Comparison of ENCODE assay signal across 12 cellular contexts in genomic region chr10:13115832-13116793, GRCh38. TPM values are rescaled to one million over a fixed set of nuclear protein-coding genes. Genes with fewer than 3 reads are reported as not detected.
A peak's percentile ranks its signal among the peaks of the same experiment; 100 is the strongest.
DNase-seq lines count a peak whose midpoint lies in the region; ATAC-seq and TF ChIP-seq lines count a peak whose summit lies in the region.
"Had no signal": no experiment of that assay in that cellular context is flagged by ENCODE, and none has a peak within 500 bp of the region (broad histone marks: within the 10 kb centered on the region; RNA-seq: fewer than 3 reads in every experiment).

No MANE protein-coding gene starts in this region.

- H3K9me3 Mint-ChIP-seq in activated CD4-positive, alpha-beta T cell treated with anti-CD3 and anti-CD28 coated beads, Interleukin-2, amount 10 ng/mL, durations not matched to agents 24 days and 14 days: no peaks in the 10 kb centered on the region
- no peaks in the 10 kb centered on the region for H3K9me3 Mint-ChIP-seq in stimulated activated naive CD8-positive, alpha-beta T cell treated with anti-CD3 and anti-CD28 coated beads, Interleukin-15, Interleukin-2, amounts not matched to agents 100 ng/mL and 50 ng/mL, for 24 hours

- H3K36me3 Mint-ChIP-seq in activated CD4-positive, alpha-beta T cell treated with anti-CD3 and anti-CD28 coated beads, Interleukin-2, amount 10 ng/mL, durations not matched to agents 24 days and 14 days (ENCODE audit: low read depth): peaks cover 67% of the 10 kb centered on the region
- peaks cover 61% of the 10 kb centered on the region for H3K36me3 Mint-ChIP-seq in stimulated activated naive CD8-positive, alpha-beta T cell treated with anti-CD3 and anti-CD28 coated beads, Interleukin-15, Interleukin-2, amounts not matched to agents 100 ng/mL and 50 ng/mL, for 24 hours (ENCODE audit: low read depth)

- peak overlapping the region in 2 of 4 donors; percentile 13 to 18 for H3K4me3 ChIP-seq in Peyer's patch
- no peak overlapping the region for H3K4me3 ChIP-seq in cardiac muscle cell
- H3K4me3 ChIP-seq: A549, SJSA1, thoracic aorta had no signal

- intact Hi-C loops in activated CD4-positive, alpha-beta T cell treated with anti-CD3 and anti-CD28 coated beads, Interleukin-2, amount 10 ng/mL, durations not matched to agents 24 days and 14 days (cut with micrococcal nuclease): no loop called here

- H3K27me3 Mint-ChIP-seq in activated CD4-positive, alpha-beta T cell treated with anti-CD3 and anti-CD28 coated beads, Interleukin-2, amount 10 ng/mL, durations not matched to agents 24 days and 14 days: no peaks in the 10 kb centered on the region
- H3K27me3 Mint-ChIP-seq in stimulated activated naive CD8-positive, alpha-beta T cell treated with anti-CD3 and anti-CD28 coated beads, Interleukin-15, Interleukin-2, amounts not matched to agents 100 ng/mL and 50 ng/mL, for 24 hours: no peaks in the 10 kb centered on the region

- H3K4me1 ChIP-seq in Peyer's patch (no peaks in the 10 kb centered on the region), cardiac muscle cell (ENCODE audit: low read depth) (peaks cover 24% of the 10 kb centered on the region)
- H3K4me1 ChIP-seq: A549, SJSA1 had no signal

- ATAC-seq in HG03442 (IDR thresholded peaks at IDR 0.05; ENCODE audit: unreplicated experiment): no peak
- ATAC-seq: A549 had no signal

- H3K27ac Mint-ChIP-seq in activated CD4-positive, alpha-beta T cell treated with anti-CD3 and anti-CD28 coated beads, Interleukin-2, amount 10 ng/mL, durations not matched to agents 24 days and 14 days: peak overlapping the region; percentile 64
- peak overlapping the region; percentile 48 for H3K27ac Mint-ChIP-seq in stimulated activated naive CD8-positive, alpha-beta T cell treated with anti-CD3 and anti-CD28 coated beads, Interleukin-15, Interleukin-2, amounts not matched to agents 100 ng/mL and 50 ng/mL, for 24 hours

- H3K36me3 ChIP-seq in Peyer's patch (peaks cover 0 to 69% (median 0%) of the 10 kb centered on the region in 3 donors), cardiac muscle cell (no peaks in the 10 kb centered on the region)

- TF ChIP-seq CTCF in Peyer's patch (IDR thresholded peaks at IDR 0.05) (no peak), cardiac muscle cell (IDR thresholded peaks at IDR 0.05; ENCODE audit: low read depth, low read length) (no peak)

- H3K9me3 ChIP-seq in Peyer's patch: no peaks in the 10 kb centered on the region
- H3K9me3 ChIP-seq in cardiac muscle cell (ENCODE audit: low read depth): no peaks in the 10 kb centered on the region
- H3K9me3 ChIP-seq: A549, SJSA1, thoracic aorta had no signal

- no peaks in the 10 kb centered on the region for H3K27me3 ChIP-seq in Peyer's patch
- H3K27me3 ChIP-seq in cardiac muscle cell: no peaks in the 10 kb centered on the region
- H3K27me3 ChIP-seq: SJSA1 had no signal

- H3K27ac ChIP-seq in Peyer's patch: peak overlapping the region; percentile 21 to 93 (median 80)
- H3K27ac ChIP-seq in cardiac muscle cell: peak overlapping the region; percentile 73
- H3K27ac ChIP-seq: A549, SJSA1, thoracic aorta had no signal

- peak in 1 of 2 donors; percentile 6 for TF ChIP-seq POLR2A in Peyer's patch (IDR thresholded peaks at IDR 0.05)

- DNase-seq in activated CD4-positive, alpha-beta T cell treated with anti-CD3 and anti-CD28 coated beads, Interleukin-2, amount 10 ng/mL, durations not matched to agents 24 days and 14 days: peak; percentile 73
- no peak for DNase-seq in activated CD4-positive, alpha-beta T cell treated with anti-CD3 and anti-CD28 coated beads for 48 hours
- peak in 2 of 3 donors; percentile 57 to 59 for DNase-seq in Peyer's patch
- no peak for DNase-seq in cardiac muscle cell (ENCODE audit: low read depth in 1 of 2, low spot score in 1 of 2)
- no peak for DNase-seq in GOT3 (lab: John Stamatoyannopoulos, UW)
- no peak for DNase-seq in NCI-H1417 (lab: John Stamatoyannopoulos, UW)
- DNase-seq: NCI-H1930 had no signal

- H3K4me1 Mint-ChIP-seq in activated CD4-positive, alpha-beta T cell treated with anti-CD3 and anti-CD28 coated beads, Interleukin-2, amount 10 ng/mL, durations not matched to agents 24 days and 14 days: peaks cover 15% of the 10 kb centered on the region
- H3K4me1 Mint-ChIP-seq in stimulated activated naive CD8-positive, alpha-beta T cell treated with anti-CD3 and anti-CD28 coated beads, Interleukin-15, Interleukin-2, amounts not matched to agents 100 ng/mL and 50 ng/mL, for 24 hours (ENCODE audit: low read depth): peaks cover 28% of the 10 kb centered on the region

- peak overlapping the region; percentile 47 for H3K4me3 Mint-ChIP-seq in activated CD4-positive, alpha-beta T cell treated with anti-CD3 and anti-CD28 coated beads, Interleukin-2, amount 10 ng/mL, durations not matched to agents 24 days and 14 days
- H3K4me3 Mint-ChIP-seq in stimulated activated naive CD8-positive, alpha-beta T cell treated with anti-CD3 and anti-CD28 coated beads, Interleukin-15, Interleukin-2, amounts not matched to agents 100 ng/mL and 50 ng/mL, for 24 hours: peak overlapping the region; percentile 57

RNA-seq across cellular contexts. Expression of gene OPTN, which starts 16.1 kb away (rescaled TPM):
- total RNA-seq in activated CD4-positive, alpha-beta T cell treated with anti-CD3 and anti-CD28 coated beads, Interleukin-2, amount 10 ng/mL, durations not matched to agents 24 days and 14 days: 39.5 and 43.6 TPM in 2 replicates
- 100 to 1,000 TPM in 2 of 4 donors, 10 to 100 TPM in 2; 68.0 to 111 (median 90.7) TPM for total RNA-seq in Peyer's patch
- total RNA-seq in cardiac muscle cell: 9.8 and 12.4 TPM in 2 replicates
- polyA plus RNA-seq in cardiac muscle cell: 16.8 and 21.3 TPM in 2 replicates

RNA-seq across cellular contexts. Expression of gene MCM10, which starts 45.2 kb away (rescaled TPM):
- 107 and 112 TPM in 2 replicates for total RNA-seq in activated CD4-positive, alpha-beta T cell treated with anti-CD3 and anti-CD28 coated beads, Interleukin-2, amount 10 ng/mL, durations not matched to agents 24 days and 14 days
- total RNA-seq in Peyer's patch (10 to 100 TPM in 1 of 4 donors, 1 to 10 TPM in 3; 1.3 to 15.7 (median 4.0) TPM), cardiac muscle cell (3.9 and 4.8 TPM in 2 replicates)
- polyA plus RNA-seq in cardiac muscle cell: 6.9 and 10.0 TPM in 2 replicates

Comparison
In these comparisons a context has a peak if more than half of its experiments do, and no peak if none do; other contexts are left out.
1. DNase-seq: peak in activated CD4-positive, alpha-beta T cell treated with anti-CD3 and anti-CD28 coated beads, Interleukin-2, amount 10 ng/mL, durations not matched to agents 24 days and 14 days (single experiment) and Peyer's patch (2 of 3); none in activated CD4-positive, alpha-beta T cell treated with anti-CD3 and anti-CD28 coated beads for 48 hours (single experiment), cardiac muscle cell (0 of 2), GOT3 (single experiment) and NCI-H1417 (0 of 3).